Comparison of ENCODE assay signal across 1 cellular context in the genomic region with DNA sequence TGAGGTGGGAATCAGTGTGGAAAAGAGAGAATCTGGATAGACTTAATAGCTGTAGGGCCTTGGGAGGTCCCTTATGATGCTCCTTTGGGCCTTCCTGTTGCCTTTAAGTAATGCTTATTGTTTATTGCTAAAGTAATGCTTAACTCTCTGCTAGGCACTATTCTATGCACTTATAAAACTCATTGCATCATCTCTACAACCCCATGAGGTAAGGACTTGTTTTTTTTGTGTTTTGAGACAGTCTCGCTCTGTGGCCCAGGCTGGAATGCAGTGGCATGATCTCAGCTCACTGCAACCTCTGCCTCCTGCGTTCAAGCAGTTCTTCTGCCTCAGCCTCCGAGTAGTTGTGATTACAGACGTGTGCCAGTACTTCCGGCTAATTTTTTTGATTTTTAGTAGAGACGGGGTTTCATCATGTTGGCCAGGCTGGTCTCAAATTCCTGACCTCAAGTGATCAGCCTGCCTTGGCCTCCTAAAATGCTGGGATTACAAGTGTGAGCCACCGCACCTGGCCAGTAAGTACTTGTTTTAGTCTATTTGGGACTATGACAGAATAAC.
TF ChIP-seq lines count a peak whose summit lies in the region.

No MANE protein-coding gene starts in this region.

TF ChIP-seq in HepG2, 621 proteins besides CTCF, POLR2A, EP300 and RAD21:
- TF ChIP-seq, protein P1, sequence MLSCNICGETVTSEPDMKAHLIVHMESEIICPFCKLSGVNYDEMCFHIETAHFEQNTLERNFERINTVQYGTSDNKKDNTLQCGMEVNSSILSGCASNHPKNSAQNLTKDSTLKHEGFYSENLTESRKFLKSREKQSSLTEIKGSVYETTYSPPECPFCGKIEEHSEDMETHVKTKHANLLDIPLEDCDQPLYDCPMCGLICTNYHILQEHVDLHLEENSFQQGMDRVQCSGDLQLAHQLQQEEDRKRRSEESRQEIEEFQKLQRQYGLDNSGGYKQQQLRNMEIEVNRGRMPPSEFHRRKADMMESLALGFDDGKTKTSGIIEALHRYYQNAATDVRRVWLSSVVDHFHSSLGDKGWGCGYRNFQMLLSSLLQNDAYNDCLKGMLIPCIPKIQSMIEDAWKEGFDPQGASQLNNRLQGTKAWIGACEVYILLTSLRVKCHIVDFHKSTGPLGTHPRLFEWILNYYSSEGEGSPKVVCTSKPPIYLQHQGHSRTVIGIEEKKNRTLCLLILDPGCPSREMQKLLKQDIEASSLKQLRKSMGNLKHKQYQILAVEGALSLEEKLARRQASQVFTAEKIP (CRISPR knock-in tag; IDR thresholded peaks at IDR 0.05; ENCODE audit: borderline replicate concordance), result no peak
- TF ChIP-seq HNRNPL (IDR thresholded peaks at IDR 0.05; ENCODE audit: low read depth, low read length) (no peak), ATF7 (IDR thresholded peaks at IDR 0.05) (0 out of 2 replicates have a peak, but pooled peaks have one; percentile 18), ATF7 (CRISPR knock-in tag; IDR thresholded peaks at IDR 0.05) (no peak)
